2 cellular contexts compared by ENCODE assay signal in the genomic region with DNA sequence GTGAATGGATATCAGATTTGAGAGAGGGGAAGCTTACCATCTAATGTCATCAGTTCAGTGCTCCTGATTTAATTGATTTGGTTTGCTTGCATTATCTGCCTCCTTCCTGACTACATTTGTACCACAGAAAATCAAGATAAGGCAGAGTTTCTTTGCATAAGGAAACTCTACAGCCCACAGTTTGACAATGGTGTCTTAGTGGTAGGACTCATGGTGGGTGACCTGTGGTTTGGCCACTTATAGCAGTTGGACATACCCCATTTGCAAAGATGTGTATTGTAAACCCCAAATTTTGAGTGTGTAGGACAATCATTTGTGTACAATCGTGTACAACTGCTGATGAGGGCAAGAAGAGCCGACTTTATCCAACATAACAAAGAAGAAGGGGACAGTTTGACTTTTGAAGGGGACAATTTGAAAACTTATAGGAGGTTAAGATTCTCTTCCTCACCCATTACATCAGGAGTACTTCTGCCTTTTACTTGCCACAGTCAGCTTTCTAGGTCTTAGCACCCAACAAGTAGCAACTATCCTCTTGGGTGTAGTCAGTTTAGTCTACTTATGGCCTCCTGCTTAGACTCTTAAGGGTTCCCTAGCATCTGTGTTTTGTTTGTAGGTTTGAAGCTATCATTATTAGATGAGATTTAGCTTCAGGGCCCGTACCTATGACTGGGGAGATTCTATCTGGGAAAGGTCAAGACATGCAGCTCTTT.
TF ChIP-seq lines count a peak whose summit lies in the region.

No MANE protein-coding gene starts in this region.

TF ChIP-seq in HCT116, 20 proteins besides CTCF, POLR2A, EP300 and RAD21 (continued from another document):
- TF ChIP-seq, protein P1, sequence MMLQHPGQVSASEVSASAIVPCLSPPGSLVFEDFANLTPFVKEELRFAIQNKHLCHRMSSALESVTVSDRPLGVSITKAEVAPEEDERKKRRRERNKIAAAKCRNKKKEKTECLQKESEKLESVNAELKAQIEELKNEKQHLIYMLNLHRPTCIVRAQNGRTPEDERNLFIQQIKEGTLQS (IDR thresholded peaks at IDR 0.05), result no peak
- TF ChIP-seq ZNF274 (IDR thresholded peaks at IDR 0.05; ENCODE audit: low read depth, low read length), result no peak
- TF ChIP-seq JUND (IDR thresholded peaks at IDR 0.05), result no peak

TF ChIP-seq in WTC11, 78 proteins besides CTCF, POLR2A, EP300 and RAD21 (continued from another document):
- TF ChIP-seq USF2 (CRISPR knock-in tag; IDR thresholded peaks at IDR 0.05), result no peak
- TF ChIP-seq ZBTB43 (CRISPR knock-in tag; IDR thresholded peaks at IDR 0.05), result no peak
- TF ChIP-seq MYBL2 (CRISPR knock-in tag; IDR thresholded peaks at IDR 0.05), result no peak
